9 cellular contexts compared by ENCODE assay signal in genomic region chr7:131225619-131226101, GRCh38.
DNase-seq lines count a peak whose midpoint lies in the region; ATAC-seq, FAIRE-seq and TF ChIP-seq lines count a peak whose summit lies in the region.
"Had no signal": no experiment of that assay in that cellular context is flagged by ENCODE, and none has a peak within 500 bp of the region (broad histone marks: within the 10 kb centered on the region; RNA-seq: fewer than 3 reads in every experiment).

No MANE protein-coding gene starts in this region.

- H3K36me3 ChIP-seq in kidney (ENCODE audit: control insufficient read depth in 1 of 2, insufficient read depth in 2 of 2, low read length in 2 of 2) (no peaks in the 10 kb centered on the region), stomach smooth muscle (ENCODE audit: control insufficient read depth in 2 of 2, insufficient read depth in 2 of 2, low read length in 2 of 2) (no peaks in the 10 kb centered on the region)

- H3K9me3 ChIP-seq in kidney (ENCODE audit: control insufficient read depth in 1 of 2, low read length in 2 of 2) = no peaks in the 10 kb centered on the region
- no peaks in the 10 kb centered on the region for H3K9me3 ChIP-seq in stomach smooth muscle (ENCODE audit: control insufficient read depth in 2 of 2, low read length in 2 of 2)

- H3K27ac ChIP-seq in kidney (ENCODE audit: low read depth in 2 of 2, low read length in 2 of 2) (peak overlapping the region; percentile 73 to 96), stomach smooth muscle (ENCODE audit: low read length) (peak overlapping the region; percentile 46)

- H3K4me1 ChIP-seq in kidney (ENCODE audit: control insufficient read depth in 1 of 2, insufficient read depth in 1 of 2, low read depth in 1 of 2, low read length in 2 of 2) (peaks cover 14 to 20% of the 10 kb centered on the region in 2 donors), stomach smooth muscle (ENCODE audit: control insufficient read depth, insufficient read depth, low read length) (peaks cover 14% of the 10 kb centered on the region)

- ATAC-seq in GM21619 (IDR thresholded peaks at IDR 0.05; ENCODE audit: unreplicated experiment) (peak; percentile 30), GM18858 (IDR thresholded peaks at IDR 0.05; ENCODE audit: unreplicated experiment) (no peak), HG02970 (IDR thresholded peaks at IDR 0.05; ENCODE audit: low FRiP score, unreplicated experiment) (no peak)

- DNase-seq in amniotic epithelial cell (ENCODE audit: low read depth) (peak; percentile 34), kidney (peak; percentile 93), NCI-H1930 (lab: John Stamatoyannopoulos, UW) (no peak), NCI-H510A treated with DMSO at 0.1 percent for 48 hours (lab: John Stamatoyannopoulos, UW) (no peak)
- DNase-seq: NCI-H2081 had no signal

- peak overlapping the region; percentile 29 to 39 for H3K4me3 ChIP-seq in kidney (ENCODE audit: low read length in 2 of 2)
- peak overlapping the region in 1 of 2 donors; percentile 17 for H3K4me3 ChIP-seq in stomach smooth muscle (ENCODE audit: low read length in 2 of 2)

- no peaks in the 10 kb centered on the region for H3K27me3 ChIP-seq in stomach smooth muscle (ENCODE audit: control insufficient read depth in 1 of 2, insufficient read depth in 2 of 2, low read length in 2 of 2)

- no peak for FAIRE-seq in kidney (lab: Jason Lieb, UNC)

- TF ChIP-seq CTCF in kidney (IDR thresholded peaks at IDR 0.05; ENCODE audit: borderline replicate concordance, extremely low read depth, insufficient read depth) = no peak

- H3K9ac ChIP-seq in kidney (ENCODE audit: low read length in 2 of 2) (no peak overlapping the region), stomach smooth muscle (ENCODE audit: low read length in 2 of 2) (peak overlapping the region in 1 of 2 donors; percentile 65)

- intact Hi-C loops in kidney (cut with DNase I) = no loop called here

Comparison
In these comparisons a context has a peak if more than half of its experiments do, and no peak if none do; other contexts are left out.
1. DNase-seq: peak in amniotic epithelial cell (single experiment) and kidney (single experiment); none in NCI-H1930 (0 of 2) and NCI-H510A treated with DMSO at 0.1 percent for 48 hours (single experiment).